8 cellular contexts compared by ENCODE assay signal in genomic region chr3:59049671-59050331, GRCh38. TPM values are rescaled to one million over a fixed set of nuclear protein-coding genes. Genes with fewer than 3 reads are reported as not detected.
DNase-seq lines count a peak whose midpoint lies in the region; ATAC-seq and TF ChIP-seq lines count a peak whose summit lies in the region.

TSS of gene CFAP20DC (minus strand) at chr3:59050025. CDS start at chr3:59049631, 394 bp downstream.

- no peak within 1 kb of the TSS for H2BK12ac ChIP-seq in H9 (ENCODE audit: insufficient read length, low read depth, low read length)

- H3K18ac ChIP-seq in H9 (ENCODE audit: insufficient read length, low read depth, low read length): peak within 1 kb of the TSS; percentile 85

- no peaks in the 10 kb centered on the region for H3K9me3 Mint-ChIP-seq in H9
- H3K9me3 Mint-ChIP-seq in activated naive CD8-positive, alpha-beta T cell treated with anti-CD3 and anti-CD28 coated beads, Interleukin-2, amount 50 U/mL, for 24 hours: no peaks in the 10 kb centered on the region
- no peaks in the 10 kb centered on the region for H3K9me3 Mint-ChIP-seq in type B pancreatic cell

- peak in 1 of 2 donors; percentile 67 for TF ChIP-seq POLR2A in heart left ventricle (IDR thresholded peaks at IDR 0.05)

- peak within 1 kb of the TSS; percentile 93 for H3K14ac ChIP-seq in H9 (ENCODE audit: insufficient read depth, low read length)

- WGBS in H9 (ENCODE audit: extremely low coverage, insufficient read length, low lambda C conversion rate): no CpG with 5 or more reads among the region's 60 CpGs
- WGBS in heart left ventricle, 4 donors: 3 to 5% (median 5%) methylated on average over 14 to 60 of the region's 60 CpGs

- H3K27me3 ChIP-seq in H9 (ENCODE audit: insufficient read depth, low read length): no peaks in the 10 kb centered on the region
- H3K27me3 ChIP-seq in MM.1S (replicated peaks; ENCODE audit: insufficient read depth, low read length): no peaks in the 10 kb centered on the region
- H3K27me3 ChIP-seq in heart left ventricle: no peaks in the 10 kb centered on the region

- H3K27me3 Mint-ChIP-seq in H9 (ENCODE audit: low read depth) (peaks cover 2% of the 10 kb centered on the region), type B pancreatic cell (no peaks in the 10 kb centered on the region)
- H3K27me3 Mint-ChIP-seq in activated naive CD8-positive, alpha-beta T cell treated with anti-CD3 and anti-CD28 coated beads, Interleukin-2, amount 50 U/mL, for 24 hours: peaks cover 3% of the 10 kb centered on the region

- intact Hi-C loops in heart left ventricle (cut with DNase I): loop anchor here (2.0 to 10.0 kb wide), 8 partner anchors 58 to 409 kb away; no protein-coding TSS in a partner anchor

- H2AFZ ChIP-seq in H9 (ENCODE audit: low read length): peak within 1 kb of the TSS; percentile 2
- H2AFZ ChIP-seq in MM.1S (ENCODE audit: low read length): peak within 1 kb of the TSS; percentile 92

- no peaks in the 10 kb centered on the region for H3K79me1 ChIP-seq in H9 (ENCODE audit: insufficient read depth, low read depth, low read length, poor library complexity, severe bottlenecking)

- H3K9me3 ChIP-seq in H9 (ENCODE audit: control insufficient read depth, low read depth, low read length) (no peaks in the 10 kb centered on the region), MM.1S (replicated peaks; ENCODE audit: insufficient read depth, low read length) (no peaks in the 10 kb centered on the region), heart left ventricle (no peaks in the 10 kb centered on the region)

- no peak within 1 kb of the TSS for H2BK20ac ChIP-seq in H9 (ENCODE audit: low read depth, low read length, poor library complexity, severe bottlenecking)

- H3K4ac ChIP-seq in H9 (ENCODE audit: low read depth, low read length): no peak within 1 kb of the TSS; the same call in 1 of the 2 replicates

- no peaks in the 10 kb centered on the region for H3K79me2 ChIP-seq in H9 (ENCODE audit: insufficient read depth, low read length)
- H3K79me2 ChIP-seq in MM.1S (ENCODE audit: low read length): no peaks in the 10 kb centered on the region

- no peaks in the 10 kb centered on the region for H4K20me1 ChIP-seq in H9 (ENCODE audit: control insufficient read depth, insufficient read depth, insufficient read length)
- H4K20me1 ChIP-seq in MM.1S (ENCODE audit: insufficient read depth, low read length): no peaks in the 10 kb centered on the region

- H3K36me3 Mint-ChIP-seq in H9 (ENCODE audit: insufficient read depth in 1 of 3, low read depth in 3 of 3) (no peaks in the 10 kb centered on the region), type B pancreatic cell (no peaks in the 10 kb centered on the region)
- no peaks in the 10 kb centered on the region for H3K36me3 Mint-ChIP-seq in activated naive CD8-positive, alpha-beta T cell treated with anti-CD3 and anti-CD28 coated beads, Interleukin-2, amount 50 U/mL, for 24 hours (ENCODE audit: low read depth)

- H3F3A ChIP-seq in MM.1S (ENCODE audit: insufficient read depth, low read length): no peaks in the 10 kb centered on the region

- no peak within 1 kb of the TSS for H3T11ph ChIP-seq in H9 (ENCODE audit: low read length)

- H3K56ac ChIP-seq in H9 (ENCODE audit: insufficient read length, low read depth, low read length): no peak within 1 kb of the TSS

- no peak within 1 kb of the TSS for H2BK15ac ChIP-seq in H9 (ENCODE audit: low read depth, low read length)

- H3K9ac ChIP-seq in H9 (ENCODE audit: extremely low read depth, insufficient read length, low read length) (peak within 1 kb of the TSS; percentile 35), MM.1S (ENCODE audit: low read length) (peak within 1 kb of the TSS; percentile 56)

- no peaks in the 10 kb centered on the region for H3K4me1 ChIP-seq in H9 (ENCODE audit: insufficient read depth, low read length)
- no peaks in the 10 kb centered on the region; the same call in 1 of the 2 replicates for H3K4me1 ChIP-seq in MM.1S (ENCODE audit: low read length)
- H3K4me1 ChIP-seq in heart left ventricle: peaks cover 0 to 13% (median 0%) of the 10 kb centered on the region in 12 donors

- H2BK5ac ChIP-seq in H9 (ENCODE audit: insufficient read length, low read length): no peak within 1 kb of the TSS

- H3K27ac Mint-ChIP-seq in H9 (peak within 1 kb of the TSS in 1 of 3 experiments; percentile 93; a peak in 3 of 7 replicates), type B pancreatic cell (peak within 1 kb of the TSS; percentile 86)
- peak within 1 kb of the TSS; percentile 71 for H3K27ac Mint-ChIP-seq in activated naive CD8-positive, alpha-beta T cell treated with anti-CD3 and anti-CD28 coated beads, Interleukin-2, amount 50 U/mL, for 24 hours

- H3K36me3 ChIP-seq in MM.1S (replicated peaks; ENCODE audit: insufficient read depth, low read length) (no peaks in the 10 kb centered on the region), heart left ventricle (no peaks in the 10 kb centered on the region)

- H4K5ac ChIP-seq in H9 (ENCODE audit: insufficient read length, low read depth, low read length): no peak within 1 kb of the TSS

- no peaks in the 10 kb centered on the region for H3K9me2 ChIP-seq in MM.1S (replicated peaks; ENCODE audit: insufficient read depth, low read length)

- ATAC-seq in activated naive CD8-positive, alpha-beta T cell treated with anti-CD3 and anti-CD28 coated beads, Interleukin-2, amount 50 U/mL, for 24 hours: peak; percentile 97
- peak; percentile 86 to 100 (median 99) for ATAC-seq in heart left ventricle

- H3K23ac ChIP-seq in H9 (ENCODE audit: insufficient read length, low read depth, low read length): no peak within 1 kb of the TSS

- H3K4me2 ChIP-seq in H9 (ENCODE audit: insufficient read depth, insufficient read length, low read length) (peak within 1 kb of the TSS; percentile 83), MM.1S (ENCODE audit: low read depth, low read length) (peak within 1 kb of the TSS; percentile 66)

- DNase-seq in G401 (ENCODE audit: low spot score): peak; percentile 86
- DNase-seq in H9: peak; percentile 96
- peak; percentile 98 for DNase-seq in MM.1S
- peak; percentile 93 for DNase-seq in SKM-1 treated with dmso at 0.1 percent for 144 hours (lab: John Stamatoyannopoulos, UW; ENCODE audit: unreplicated experiment)
- peak; percentile 91 for DNase-seq in activated naive CD8-positive, alpha-beta T cell treated with anti-CD3 and anti-CD28 coated beads, Interleukin-2, amount 50 U/mL, for 24 hours
- peak; percentile 85 to 95 (median 93) for DNase-seq in heart left ventricle
- DNase-seq in pons (ENCODE audit: low spot score): peak; percentile 66
- DNase-seq in type B pancreatic cell (ENCODE audit: extremely low spot score, unreplicated experiment): peak; percentile 92

- peaks cover 11 to 16% of the 10 kb centered on the region in 2 experiments for H3K4me1 Mint-ChIP-seq in H9
- H3K4me1 Mint-ChIP-seq in activated naive CD8-positive, alpha-beta T cell treated with anti-CD3 and anti-CD28 coated beads, Interleukin-2, amount 50 U/mL, for 24 hours: peaks cover 9% of the 10 kb centered on the region
- peaks cover 30% of the 10 kb centered on the region for H3K4me1 Mint-ChIP-seq in type B pancreatic cell (ENCODE audit: unreplicated experiment)

- H3K27ac ChIP-seq in H9 (ENCODE audit: insufficient read length, low read depth, low read length) (no peak within 1 kb of the TSS), MM.1S (ENCODE audit: low read length) (peak within 1 kb of the TSS; percentile 2; the same call in 1 of the 2 replicates), heart left ventricle (peak within 1 kb of the TSS in 8 of 12 donors; percentile 7 to 52 (median 26))

- TF ChIP-seq CTCF in H9 (conservative IDR thresholded peaks at IDR 0.05) (no peak), MM.1S (IDR thresholded peaks at IDR 0.05; ENCODE audit: low read length) (no peak), heart left ventricle (IDR thresholded peaks at IDR 0.05) (no peak), type B pancreatic cell (conservative IDR thresholded peaks at IDR 0.05) (no peak)

- H4K91ac ChIP-seq in H9 (ENCODE audit: insufficient read length, low read depth, low read length): no peak within 1 kb of the TSS

- peak within 1 kb of the TSS; percentile 63 for H3K4me3 ChIP-seq in MM.1S (ENCODE audit: low read length)
- H3K4me3 ChIP-seq in heart left ventricle: peak within 1 kb of the TSS; percentile 34 to 73 (median 62)

- H3K4me3 Mint-ChIP-seq in H9 (peak within 1 kb of the TSS; percentile 69 to 79), type B pancreatic cell (peak within 1 kb of the TSS; percentile 83)
- H3K4me3 Mint-ChIP-seq in activated naive CD8-positive, alpha-beta T cell treated with anti-CD3 and anti-CD28 coated beads, Interleukin-2, amount 50 U/mL, for 24 hours: peak within 1 kb of the TSS; percentile 60

- peaks cover 7% of the 10 kb centered on the region for H3K23me2 ChIP-seq in H9 (ENCODE audit: insufficient read length, low read depth, low read length, poor library complexity, severe bottlenecking)

- no peak within 1 kb of the TSS for H2BK120ac ChIP-seq in H9 (ENCODE audit: low read depth, low read length, poor library complexity, severe bottlenecking)

- in situ Hi-C loops in G401 (cut with HindIII; ENCODE audit: low sequenced_read_pairs): no loop called here

- no peak within 1 kb of the TSS for H4K8ac ChIP-seq in H9 (replicated peaks; ENCODE audit: insufficient read length, low read depth, low read length)

- no peak within 1 kb of the TSS for H2AK5ac ChIP-seq in H9 (ENCODE audit: insufficient read length, low read length)

RNA-seq across cellular contexts. Expression of gene CFAP20DC, which starts in this region (rescaled TPM):
- 1.8 and 2.2 TPM in 2 replicates for total RNA-seq in G401 (2014; rRNA removed; shearing (Covaris generic))
- total RNA-seq in H9 (2021) (4.5 and 5.2 TPM in 2 replicates), heart left ventricle (under 1 TPM in 5 of 9 donors, not detected in 4; 0.07 to 0.27 (median 0.13) TPM), type B pancreatic cell (ENCODE audit: low replicate concordance) (4.7 and 5.2 TPM in 2 replicates)
- polyA plus RNA-seq in heart left ventricle: under 1 TPM in 1 of 2 donors, not detected in 1; 0.08 TPM

Comparison
In these comparisons a context has a peak if more than half of its experiments do, and no peak if none do; other contexts are left out.
1. Peak in DNase-seq, ATAC-seq, H3K4me3 ChIP-seq and H3K27ac ChIP-seq in heart left ventricle; RNA of the gene not detected or under 1 TPM.